9 cellular contexts compared by ENCODE assay signal in the genomic region with DNA sequence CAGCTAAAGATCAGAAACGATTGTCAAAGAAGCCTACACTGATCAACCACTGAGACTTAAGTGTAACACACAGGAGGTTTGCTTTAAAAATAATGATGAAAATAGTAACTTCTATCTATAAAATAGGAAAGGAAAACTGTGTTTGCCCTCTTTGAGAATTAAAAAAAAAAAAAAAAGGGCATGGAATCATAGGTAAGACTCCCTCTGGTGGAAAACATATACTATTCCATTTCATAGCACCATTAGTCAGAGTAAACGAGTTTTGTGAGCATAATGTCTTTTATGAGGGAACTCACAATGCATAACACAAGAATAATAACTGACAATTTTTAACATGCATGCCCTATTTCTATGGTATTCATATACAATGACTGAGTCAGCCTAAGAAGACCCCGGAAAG. TPM values are rescaled to one million over a fixed set of nuclear protein-coding genes. Genes with fewer than 3 reads are reported as not detected.
DNase-seq lines count a peak whose midpoint lies in the region; ATAC-seq and TF ChIP-seq lines count a peak whose summit lies in the region.
"Had no signal": no experiment of that assay in that cellular context is flagged by ENCODE, and none has a peak within 500 bp of the region (broad histone marks: within the 10 kb centered on the region; RNA-seq: fewer than 3 reads in every experiment).

No MANE protein-coding gene starts in this region.

- no peaks in the 10 kb centered on the region for H3K9me3 ChIP-seq in MM.1S (replicated peaks; ENCODE audit: insufficient read depth, low read length)
- no peaks in the 10 kb centered on the region for H3K9me3 ChIP-seq in CD4-positive, alpha-beta T cell (ENCODE audit: control insufficient read depth, low read length)

- H3K9ac ChIP-seq in MM.1S (ENCODE audit: low read length) = no peak overlapping the region
- H3K9ac ChIP-seq in mesendoderm (ENCODE audit: low read length) = no peak overlapping the region

- H4K5ac ChIP-seq in mesendoderm (ENCODE audit: low read length) = no peak overlapping the region

- in situ Hi-C loops in astrocyte of the cerebellum (cut with HindIII; ENCODE audit: low sequenced_read_pairs) = no loop called here

- TF ChIP-seq CTCF in MM.1S (IDR thresholded peaks at IDR 0.05; ENCODE audit: low read length) = peak; percentile 37
- TF ChIP-seq CTCF in astrocyte of the cerebellum (IDR thresholded peaks at IDR 0.05; ENCODE audit: low read depth, low read length, missing control alignments) = peak; percentile 23
- no peak for TF ChIP-seq CTCF in CD4-positive, alpha-beta T cell (IDR thresholded peaks at IDR 0.05)

- ATAC-seq in CD4-positive, alpha-beta T cell (ENCODE audit: poor library complexity) = no peak

- no peak overlapping the region for H2AFZ ChIP-seq in MM.1S (ENCODE audit: low read length)

- DNase-seq in EH (ENCODE audit: low read depth) (peak; percentile 30), MM.1S (peak; percentile 28), astrocyte of the cerebellum (ENCODE audit: low read depth) (no peak), mesendoderm (peak; percentile 13), UCSD-AML1 (lab: John Stamatoyannopoulos, UW; ENCODE audit: unreplicated experiment) (no peak), midbrain (lab: John Stamatoyannopoulos, UW) (no peak), NCI-H446 treated with DMSO at 0.1 percent for 48 hours (lab: John Stamatoyannopoulos, UW) (no peak)
- DNase-seq in CD4-positive, alpha-beta T cell = no peak
- DNase-seq: stimulated activated naive CD4-positive, alpha-beta T cell treated with Interleukin-2 at 50 U/mL for 16 hours had no signal

- CTCF ChIA-PET in CD4-positive, alpha-beta T cell (lab: Charles Lee) = no interaction called here

- H4K20me1 ChIP-seq in MM.1S (ENCODE audit: insufficient read depth, low read length) = no peaks in the 10 kb centered on the region

- H3K36me3 ChIP-seq in MM.1S (replicated peaks; ENCODE audit: insufficient read depth, low read length) = no peaks in the 10 kb centered on the region
- peaks cover 4% of the 10 kb centered on the region for H3K36me3 ChIP-seq in mesendoderm (ENCODE audit: control insufficient read depth, insufficient read depth, low read length)

- H2BK15ac ChIP-seq in mesendoderm (replicated peaks; ENCODE audit: low read depth) = no peak overlapping the region

- no peak overlapping the region for H3K4me3 Mint-ChIP-seq in CD4-positive, alpha-beta T cell

- POLR2A ChIA-PET in CD4-positive, alpha-beta T cell (lab: Charles Lee) = no interaction called here

- peaks cover 4% of the 10 kb centered on the region for H3K4me1 Mint-ChIP-seq in CD4-positive, alpha-beta T cell (ENCODE audit: low read depth)

- no peak overlapping the region for H3K23ac ChIP-seq in mesendoderm (ENCODE audit: low read length)

- H3K36me3 Mint-ChIP-seq in CD4-positive, alpha-beta T cell (ENCODE audit: low read depth) = peaks cover 58% of the 10 kb centered on the region

- H2BK5ac ChIP-seq in mesendoderm (ENCODE audit: low read length) = no peak overlapping the region

- H3K4me2 ChIP-seq in MM.1S (ENCODE audit: low read depth, low read length) (no peak overlapping the region), mesendoderm (ENCODE audit: low read length) (no peak overlapping the region)

- no peaks in the 10 kb centered on the region for H3K79me2 ChIP-seq in MM.1S (ENCODE audit: low read length)
- no peaks in the 10 kb centered on the region for H3K79me2 ChIP-seq in mesendoderm (ENCODE audit: control insufficient read depth, insufficient read depth, low read length)

- H2BK120ac ChIP-seq in mesendoderm (ENCODE audit: low read depth, low read length) = no peak overlapping the region

- H3K18ac ChIP-seq in mesendoderm (ENCODE audit: low read length) = no peak overlapping the region

- no peaks in the 10 kb centered on the region for H3K27me3 Mint-ChIP-seq in CD4-positive, alpha-beta T cell

- no peak overlapping the region for H3K4ac ChIP-seq in mesendoderm (ENCODE audit: low read depth, low read length)

- no peak overlapping the region for H3K27ac Mint-ChIP-seq in CD4-positive, alpha-beta T cell

- H3K56ac ChIP-seq in mesendoderm (ENCODE audit: low read length) = no peak overlapping the region

- no peak overlapping the region for H2AK5ac ChIP-seq in mesendoderm (ENCODE audit: low read length)

- H3K4me3 ChIP-seq in MM.1S (ENCODE audit: low read length) = no peak overlapping the region
- no peak overlapping the region for H3K4me3 ChIP-seq in astrocyte of the cerebellum (ENCODE audit: low read depth, low read length)
- H3K4me3 ChIP-seq in mesendoderm (ENCODE audit: low read length) = no peak overlapping the region

- no peak overlapping the region for H4K8ac ChIP-seq in mesendoderm (ENCODE audit: low read depth, low read length)

- no peaks in the 10 kb centered on the region for H3K9me2 ChIP-seq in MM.1S (replicated peaks; ENCODE audit: insufficient read depth, low read length)

- H3K27me3 ChIP-seq in MM.1S (replicated peaks; ENCODE audit: insufficient read depth, low read length) (no peaks in the 10 kb centered on the region), mesendoderm (ENCODE audit: insufficient read depth, low read length, poor library complexity) (no peaks in the 10 kb centered on the region)
- no peaks in the 10 kb centered on the region for H3K27me3 ChIP-seq in CD4-positive, alpha-beta T cell (ENCODE audit: control insufficient read depth, insufficient read depth, low read length)

- H3K9me3 Mint-ChIP-seq in CD4-positive, alpha-beta T cell = no peaks in the 10 kb centered on the region

- H3F3A ChIP-seq in MM.1S (ENCODE audit: insufficient read depth, low read length) = no peaks in the 10 kb centered on the region

- intact Hi-C loops in CD4-positive, alpha-beta T cell (cut with DNase I, micrococcal nuclease) = no loop called here

- no peaks in the 10 kb centered on the region for H3K79me1 ChIP-seq in mesendoderm (ENCODE audit: low read length)

- H3K4me1 ChIP-seq in MM.1S (ENCODE audit: low read length) = no peaks in the 10 kb centered on the region
- no peaks in the 10 kb centered on the region for H3K4me1 ChIP-seq in mesendoderm (ENCODE audit: control insufficient read depth, low read depth, low read length)

- WGBS in mesendoderm (ENCODE audit: extremely low coverage, insufficient coverage, low lambda C conversion rate) = no CpG with 5 or more reads among the region's 3 CpGs

- H3K27ac ChIP-seq in MM.1S (ENCODE audit: low read length) (no peak overlapping the region), mesendoderm (ENCODE audit: low read depth, low read length) (no peak overlapping the region)
- H3K27ac ChIP-seq in CD4-positive, alpha-beta T cell (ENCODE audit: low read depth, low read length) = no peak overlapping the region

RNA-seq across cellular contexts. Expression of a gene that starts 36.3 kb away (rescaled TPM):
- polyA plus RNA-seq in mesendoderm (2013, experiment 1 of 2) = 16.6 TPM
- 15.1 TPM for polyA plus RNA-seq in mesendoderm (2013, experiment 2 of 2)
- 10 to 100 TPM; 18.3 to 19.2 TPM for total RNA-seq in CD4-positive, alpha-beta T cell

Comparison
In these comparisons a context has a peak if more than half of its experiments do, and no peak if none do; other contexts are left out.
1. DNase-seq: peak in EH (single experiment), MM.1S (single experiment) and mesendoderm (single experiment); none in astrocyte of the cerebellum (single experiment), UCSD-AML1 (single experiment), CD4-positive, alpha-beta T cell (0 of 10), midbrain (single experiment) and NCI-H446 treated with DMSO at 0.1 percent for 48 hours (single experiment).